Comparison of ENCODE assay signal across 19 cellular contexts in genomic region chr13:43042410-43042921, GRCh38. TPM values are rescaled to one million over a fixed set of nuclear protein-coding genes. Genes with fewer than 3 reads are reported as not detected.
A peak's percentile ranks its signal among the peaks of the same experiment; 100 is the strongest.
DNase-seq lines count a peak whose midpoint lies in the region; ATAC-seq and TF ChIP-seq lines count a peak whose summit lies in the region.
"Had no signal": no experiment of that assay in that cellular context is flagged by ENCODE, and none has a peak within 500 bp of the region (broad histone marks: within the 10 kb centered on the region; RNA-seq: fewer than 3 reads in every experiment).

No MANE protein-coding gene starts in this region.

- H3K4me1 Mint-ChIP-seq in activated CD8-positive, alpha-beta memory T cell treated with anti-CD3 and anti-CD28 coated beads, Interleukin-2, amount 10 ng/mL, durations not matched to agents 7 days and 5 days: peaks cover 45% of the 10 kb centered on the region
- H3K4me1 Mint-ChIP-seq in Calu3 (ENCODE audit: low read depth, unreplicated experiment): peaks cover 66% of the 10 kb centered on the region
- peaks cover 43% of the 10 kb centered on the region for H3K4me1 Mint-ChIP-seq in T-helper 2 cell treated with Interferon-gamma antibody and Interleukin-4, amounts not matched to agents 5 μg/mL and 100 μg/mL, for 36 hours (ENCODE audit: low read depth)
- peaks cover 64 to 93% (median 87%) of the 10 kb centered on the region in 3 donors for H3K4me1 Mint-ChIP-seq in naive B cell
- peaks cover 57% of the 10 kb centered on the region for H3K4me1 Mint-ChIP-seq in osteocyte (ENCODE audit: unreplicated experiment)

- H3K27me3 Mint-ChIP-seq in activated CD8-positive, alpha-beta memory T cell treated with anti-CD3 and anti-CD28 coated beads, Interleukin-2, amount 10 ng/mL, durations not matched to agents 7 days and 5 days: no peaks in the 10 kb centered on the region
- no peaks in the 10 kb centered on the region for H3K27me3 Mint-ChIP-seq in Calu3 (ENCODE audit: unreplicated experiment)
- no peaks in the 10 kb centered on the region for H3K27me3 Mint-ChIP-seq in T-helper 2 cell treated with Interferon-gamma antibody and Interleukin-4, amounts not matched to agents 5 μg/mL and 100 μg/mL, for 36 hours (ENCODE audit: low read depth)
- H3K27me3 Mint-ChIP-seq in naive B cell: no peaks in the 10 kb centered on the region
- no peaks in the 10 kb centered on the region for H3K27me3 Mint-ChIP-seq in osteocyte (ENCODE audit: unreplicated experiment)
- H3K27me3 Mint-ChIP-seq: stimulated activated naive B cell treated with anti-CD40 and anti-IgM and Interleukin-4, amounts not matched to agents 10 μg/mL and 1 μg/mL and 100 μg/mL, for 72 hours had no signal

- peak; percentile 60 for ATAC-seq in activated CD8-positive, alpha-beta memory T cell treated with anti-CD3 and anti-CD28 coated beads, Interleukin-2, amount 10 ng/mL, durations not matched to agents 7 days and 5 days
- ATAC-seq in naive B cell (ENCODE audit: low read depth in 2 of 2) (no peak), GM21786 (IDR thresholded peaks at IDR 0.05; ENCODE audit: unreplicated experiment) (no peak)
- ATAC-seq: lower lobe of right lung, psoas muscle had no signal

- no peak overlapping the region for H3K27ac Mint-ChIP-seq in activated CD8-positive, alpha-beta memory T cell treated with anti-CD3 and anti-CD28 coated beads, Interleukin-2, amount 10 ng/mL, durations not matched to agents 7 days and 5 days
- H3K27ac Mint-ChIP-seq in Calu3 (ENCODE audit: unreplicated experiment) (peak overlapping the region; percentile 50), naive B cell (peak overlapping the region in 5 of 6 donors; percentile 31 to 100 (median 81)), osteocyte (ENCODE audit: unreplicated experiment) (no peak overlapping the region)
- peak overlapping the region; percentile 8 for H3K27ac Mint-ChIP-seq in T-helper 2 cell treated with Interferon-gamma antibody and Interleukin-4, amounts not matched to agents 5 μg/mL and 100 μg/mL, for 36 hours

- TF ChIP-seq CTCF in Calu3 (IDR thresholded peaks at IDR 0.05; ENCODE audit: unreplicated experiment) (no peak), osteocyte (IDR thresholded peaks at IDR 0.05) (no peak)

- CTCF ChIA-PET in activated CD8-positive, alpha-beta memory T cell treated with anti-CD3 and anti-CD28 coated beads, Interleukin-2, amount 10 ng/mL, durations not matched to agents 7 days and 5 days (lab: Charles Lee): interaction anchor here (1.2 kb wide), 1 partner anchor 18 kb away, joined by 4 read pairs; no protein-coding TSS in a partner anchor
- CTCF ChIA-PET in Calu3 (lab: Charles Lee): no interaction called here

- H3K4me3 Mint-ChIP-seq in activated CD8-positive, alpha-beta memory T cell treated with anti-CD3 and anti-CD28 coated beads, Interleukin-2, amount 10 ng/mL, durations not matched to agents 7 days and 5 days: no peak overlapping the region
- no peak overlapping the region for H3K4me3 Mint-ChIP-seq in Calu3 (ENCODE audit: low read depth, unreplicated experiment)
- H3K4me3 Mint-ChIP-seq in T-helper 2 cell treated with Interferon-gamma antibody and Interleukin-4, amounts not matched to agents 5 μg/mL and 100 μg/mL, for 36 hours: no peak overlapping the region
- peak overlapping the region in 2 of 8 donors; percentile 26 to 61 for H3K4me3 Mint-ChIP-seq in naive B cell
- H3K4me3 Mint-ChIP-seq in osteocyte (ENCODE audit: unreplicated experiment): no peak overlapping the region
- H3K4me3 Mint-ChIP-seq: immature natural killer cell had no signal

- intact Hi-C loops in Calu3 (cut with micrococcal nuclease; ENCODE audit: unreplicated experiment): loop anchor here (10.0 kb wide), 1 partner anchor 48 kb away; the partner anchor contains the start of gene EPSTI1

- no peaks in the 10 kb centered on the region for H3K9me3 Mint-ChIP-seq in activated CD8-positive, alpha-beta memory T cell treated with anti-CD3 and anti-CD28 coated beads, Interleukin-2, amount 10 ng/mL, durations not matched to agents 7 days and 5 days (ENCODE audit: low read depth)
- H3K9me3 Mint-ChIP-seq in Calu3 (ENCODE audit: low read depth, unreplicated experiment) (no peaks in the 10 kb centered on the region), naive B cell (peaks cover 0 to 4% (median 0%) of the 10 kb centered on the region in 7 donors), osteocyte (ENCODE audit: unreplicated experiment) (no peaks in the 10 kb centered on the region)
- H3K9me3 Mint-ChIP-seq in T-helper 2 cell treated with Interferon-gamma antibody and Interleukin-4, amounts not matched to agents 5 μg/mL and 100 μg/mL, for 36 hours: no peaks in the 10 kb centered on the region
- H3K9me3 Mint-ChIP-seq: immature natural killer cell had no signal

- no peak for DNase-seq in activated CD8-positive, alpha-beta memory T cell treated with anti-CD3 and anti-CD28 coated beads, Interleukin-2, amount 10 ng/mL, durations not matched to agents 7 days and 5 days
- DNase-seq in activated CD8-positive, alpha-beta memory T cell treated with anti-CD3 and anti-CD28 coated beads, Interleukin-2, amount 50 U/mL, for 4 hours: no peak
- DNase-seq in Calu3 (no peak), naive B cell (no peak), putamen (ENCODE audit: low spot score) (no peak), osteocyte (ENCODE audit: extremely low spot score, unreplicated experiment) (no peak)
- peak; percentile 35 for DNase-seq in T-helper 2 cell treated with Interferon-gamma antibody and Interleukin-4, amounts not matched to agents 5 μg/mL and 100 μg/mL, for 36 hours (ENCODE audit: low spot score)
- DNase-seq: activated gamma-delta T cell; heart right ventricle; immature natural killer cell; lower lobe of right lung; NCI-H187 treated with DMSO at 0.1 percent for 48 hours; NCI-H345; psoas muscle; spleen; stimulated activated naive B cell treated with anti-CD40 and anti-IgM and Interleukin-4, amounts not matched to agents 10 μg/mL and 1 μg/mL and 100 μg/mL, for 72 hours; transverse colon had no signal

- peaks cover 28% of the 10 kb centered on the region for H3K36me3 Mint-ChIP-seq in activated CD8-positive, alpha-beta memory T cell treated with anti-CD3 and anti-CD28 coated beads, Interleukin-2, amount 10 ng/mL, durations not matched to agents 7 days and 5 days
- H3K36me3 Mint-ChIP-seq in Calu3 (ENCODE audit: insufficient read depth, unreplicated experiment) (peaks cover 9% of the 10 kb centered on the region), naive B cell (peaks cover 5 to 7% of the 10 kb centered on the region in 2 donors), osteocyte (ENCODE audit: unreplicated experiment) (peaks cover 18% of the 10 kb centered on the region)
- H3K36me3 Mint-ChIP-seq in T-helper 2 cell treated with Interferon-gamma antibody and Interleukin-4, amounts not matched to agents 5 μg/mL and 100 μg/mL, for 36 hours (ENCODE audit: low read depth): peaks cover 28% of the 10 kb centered on the region

- BruUV-seq in Calu3 (replicated peaks; lab: Mats Ljungman, UMichigan): no TSS peak

RNA-seq across cellular contexts. Expression of gene DNAJC15, which starts 19.1 kb away (rescaled TPM):
- total RNA-seq in activated CD8-positive, alpha-beta memory T cell treated with anti-CD3 and anti-CD28 coated beads, Interleukin-2, amount 10 ng/mL, durations not matched to agents 7 days and 5 days: 10 to 100 TPM; 14.4 to 14.8 TPM
- total RNA-seq in Calu3 (2022) (13.1 and 16.4 TPM in 2 replicates), osteocyte (22.5 and 24.5 TPM in 2 replicates)
- polyA plus RNA-seq in naive B cell (ENCODE audit: low read depth in 6 of 6): 10 to 100 TPM; 17.0 to 46.1 (median 32.9) TPM

RNA-seq across cellular contexts. Expression of gene EPSTI1, which starts 50.4 kb away (rescaled TPM):
- 100 to 1,000 TPM in 1 of 2 experiments, 10 to 100 TPM in 1; 71.3 to 150 TPM for total RNA-seq in activated CD8-positive, alpha-beta memory T cell treated with anti-CD3 and anti-CD28 coated beads, Interleukin-2, amount 10 ng/mL, durations not matched to agents 7 days and 5 days
- 11.5 and 31.9 TPM in 2 replicates for total RNA-seq in Calu3 (2022)
- 10 to 100 TPM; 13.5 to 58.6 (median 26.4) TPM for polyA plus RNA-seq in naive B cell (ENCODE audit: low read depth in 6 of 6)
- total RNA-seq in osteocyte: 10.5 and 13.2 TPM in 2 replicates
- polyA plus RNA-seq: neural cell had no signal

Comparison
In these comparisons a context has a peak if more than half of its experiments do, and no peak if none do; other contexts are left out.
1. H3K27ac Mint-ChIP-seq: peak in Calu3 (single experiment), T-helper 2 cell treated with Interferon-gamma antibody and Interleukin-4, amounts not matched to agents 5 μg/mL and 100 μg/mL, for 36 hours (single experiment) and naive B cell (5 of 6); none in activated CD8-positive, alpha-beta memory T cell treated with anti-CD3 and anti-CD28 coated beads, Interleukin-2, amount 10 ng/mL, durations not matched to agents 7 days and 5 days (single experiment) and osteocyte (single experiment).